ENCODE assay signal across 8 cellular contexts in the genomic region with DNA sequence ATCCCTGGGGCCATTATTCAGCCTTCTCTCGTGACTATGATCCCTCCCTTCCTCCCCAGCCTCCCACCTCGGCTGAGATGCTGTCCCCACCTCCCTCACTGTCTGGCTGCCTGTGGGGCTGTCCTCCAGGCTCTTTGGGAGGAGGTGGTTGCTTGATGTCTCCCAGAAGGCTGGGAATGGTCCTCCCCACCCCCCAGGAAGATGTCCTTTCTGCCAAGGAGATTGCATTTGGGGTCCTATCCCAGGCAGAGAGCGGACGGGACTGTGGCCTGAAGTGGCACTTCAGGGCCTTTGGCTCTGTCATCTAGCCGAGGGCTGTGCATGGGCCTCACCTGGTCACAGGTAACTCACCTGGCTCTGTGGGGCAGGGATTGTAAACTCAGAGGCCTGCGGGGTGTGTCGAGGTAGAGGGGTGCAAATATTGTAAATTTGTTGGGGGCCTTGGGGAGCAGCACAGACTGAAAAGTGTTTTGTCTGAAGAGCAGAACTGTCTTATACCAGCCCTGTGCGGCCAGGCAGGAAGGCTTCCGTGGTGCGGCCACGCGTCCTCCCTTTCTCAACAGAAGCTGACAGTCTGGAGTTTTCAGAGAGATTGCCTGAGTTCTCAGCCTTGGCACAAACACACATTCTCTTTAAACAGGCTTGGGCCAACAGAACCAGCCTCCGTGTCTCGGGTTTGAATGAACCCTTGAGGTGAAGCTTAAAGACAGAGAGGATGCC.
DNase-seq lines count a peak whose midpoint lies in the region; FAIRE-seq and TF ChIP-seq lines count a peak whose summit lies in the region.

No MANE protein-coding gene starts in this region.

- no peaks in the 10 kb centered on the region for H3K9me3 ChIP-seq in astrocyte (ENCODE audit: insufficient read depth, low read depth, low read length)
- no peaks in the 10 kb centered on the region for H3K9me3 ChIP-seq in uterus

- FAIRE-seq in astrocyte (lab: Jason Lieb, UNC) = no peak

- no peaks in the 10 kb centered on the region for H3K27me3 Mint-ChIP-seq in activated naive CD4-positive, alpha-beta T cell treated with anti-CD3 and anti-CD28 coated beads, Interleukin-2, amount 50 U/mL, for 24 hours
- no peaks in the 10 kb centered on the region for H3K27me3 Mint-ChIP-seq in astrocyte (ENCODE audit: low read depth, unreplicated experiment)

- H3K4me1 Mint-ChIP-seq in activated naive CD4-positive, alpha-beta T cell treated with anti-CD3 and anti-CD28 coated beads, Interleukin-2, amount 50 U/mL, for 24 hours = peaks cover 31% of the 10 kb centered on the region
- H3K4me1 Mint-ChIP-seq in astrocyte (ENCODE audit: low read depth, unreplicated experiment) = peaks cover 61% of the 10 kb centered on the region

- H3K36me3 ChIP-seq in astrocyte (ENCODE audit: insufficient read depth, low read length) = no peaks in the 10 kb centered on the region
- no peaks in the 10 kb centered on the region for H3K36me3 ChIP-seq in uterus

- no peaks in the 10 kb centered on the region for H3K9me3 Mint-ChIP-seq in activated naive CD4-positive, alpha-beta T cell treated with anti-CD3 and anti-CD28 coated beads, Interleukin-2, amount 50 U/mL, for 24 hours
- H3K9me3 Mint-ChIP-seq in astrocyte (ENCODE audit: unreplicated experiment) = no peaks in the 10 kb centered on the region

- peaks cover 23% of the 10 kb centered on the region for H3K79me2 ChIP-seq in astrocyte (ENCODE audit: insufficient read depth, low read length)

- peak overlapping the region; percentile 59 for H3K4me3 ChIP-seq in astrocyte (ENCODE audit: insufficient read depth, low read depth, low read length)
- no peak overlapping the region for H3K4me3 ChIP-seq in lower leg skin (ENCODE audit: low read depth, poor library complexity, severe bottlenecking)
- peak overlapping the region; percentile 38 to 40 for H3K4me3 ChIP-seq in uterus

- H3K4me2 ChIP-seq in astrocyte (ENCODE audit: low read length) = peak overlapping the region; percentile 73

- H3K27ac Mint-ChIP-seq in activated naive CD4-positive, alpha-beta T cell treated with anti-CD3 and anti-CD28 coated beads, Interleukin-2, amount 50 U/mL, for 24 hours = peak overlapping the region; percentile 81
- peak overlapping the region; percentile 62 for H3K27ac Mint-ChIP-seq in astrocyte (ENCODE audit: unreplicated experiment)

- TF ChIP-seq POLR2A in lower leg skin (IDR thresholded peaks at IDR 0.05) (no peak), uterus (IDR thresholded peaks at IDR 0.05) (no peak)

- H3K36me3 Mint-ChIP-seq in activated naive CD4-positive, alpha-beta T cell treated with anti-CD3 and anti-CD28 coated beads, Interleukin-2, amount 50 U/mL, for 24 hours = no peaks in the 10 kb centered on the region
- no peaks in the 10 kb centered on the region for H3K36me3 Mint-ChIP-seq in astrocyte (ENCODE audit: low read depth, unreplicated experiment)

- H3K27me3 ChIP-seq in astrocyte (ENCODE audit: insufficient read depth, low read length) (no peaks in the 10 kb centered on the region), uterus (no peaks in the 10 kb centered on the region)

- H3K9ac ChIP-seq in astrocyte (ENCODE audit: low read length) = peak overlapping the region; percentile 76

- no peaks in the 10 kb centered on the region for H4K20me1 ChIP-seq in astrocyte (ENCODE audit: insufficient read depth, low read length)

- intact Hi-C loops in lower leg skin (cut with DNase I; ENCODE audit: low total_unique reads) (no loop called here), uterus (cut with DNase I; ENCODE audit: low total_unique reads) (no loop called here)

- H3K4me1 ChIP-seq in astrocyte (ENCODE audit: insufficient read depth, low read length) (peaks cover 68% of the 10 kb centered on the region), uterus (peaks cover 8 to 35% of the 10 kb centered on the region in 2 donors)

- TF ChIP-seq CTCF in astrocyte (IDR thresholded peaks at IDR 0.05; ENCODE audit: insufficient read depth, low read depth, low read length) (no peak), lower leg skin (IDR thresholded peaks at IDR 0.05) (no peak), uterus (IDR thresholded peaks at IDR 0.05) (no peak)

- H3K27ac ChIP-seq in astrocyte (ENCODE audit: low read depth, low read length) = peak overlapping the region; percentile 73
- peak overlapping the region; percentile 93 to 98 for H3K27ac ChIP-seq in uterus

- DNase-seq in activated naive CD4-positive, alpha-beta T cell treated with Interleukin-2 at 50 U/mL for 16 hours = no peak
- no peak for DNase-seq in astrocyte (ENCODE audit: low read depth)
- DNase-seq in lower leg skin (ENCODE audit: low spot score in 2 of 2) = peak; percentile 49 to 92
- DNase-seq in uterus = peak in 1 of 2 donors; percentile 42
- no peak for DNase-seq in stimulated activated CD4-positive, alpha-beta T cell treated with anti-CD3 and anti-CD28 coated beads, Interleukin-1b, Interleukin-23, amount 100 ng/mL, for 48 hours
- DNase-seq in activated CD4-positive, CD25-positive, alpha-beta regulatory T cell treated with anti-CD3 and anti-CD28 coated beads, Interleukin-2, amount 50 U/mL, for 72 hours = no peak
- DNase-seq in SW 1271 (lab: John Stamatoyannopoulos, UW) = no peak

- H3K4me3 Mint-ChIP-seq in activated naive CD4-positive, alpha-beta T cell treated with anti-CD3 and anti-CD28 coated beads, Interleukin-2, amount 50 U/mL, for 24 hours = peak overlapping the region; percentile 23
- no peak overlapping the region for H3K4me3 Mint-ChIP-seq in astrocyte (ENCODE audit: unreplicated experiment)

- peak overlapping the region; percentile 31 for H2AFZ ChIP-seq in astrocyte (ENCODE audit: low read depth, low read length)

- 38 to 42% methylated on average over 10 to 14 of the region's 14 CpGs for WGBS in lower leg skin, 2 donors

Comparison
In these comparisons a context has a peak if more than half of its experiments do, and no peak if none do; other contexts are left out.
1. DNase-seq: peak in lower leg skin (2 of 2); none in activated naive CD4-positive, alpha-beta T cell treated with Interleukin-2 at 50 U/mL for 16 hours (single experiment), astrocyte (single experiment), stimulated activated CD4-positive, alpha-beta T cell treated with anti-CD3 and anti-CD28 coated beads, Interleukin-1b, Interleukin-23, amount 100 ng/mL, for 48 hours (single experiment), activated CD4-positive, CD25-positive, alpha-beta regulatory T cell treated with anti-CD3 and anti-CD28 coated beads, Interleukin-2, amount 50 U/mL, for 72 hours (single experiment) and SW 1271 (0 of 2).